In genomic region chr16:19067349-19068236, GRCh38 we compare ENCODE assay signal across 8 cellular contexts. TPM values are rescaled to one million over a fixed set of nuclear protein-coding genes. Genes with fewer than 3 reads are reported as not detected.
DNase-seq lines count a peak whose midpoint lies in the region; ATAC-seq and TF ChIP-seq lines count a peak whose summit lies in the region.

Gene COQ7 (plus strand): TSS chr16:19067614. CDS start chr16:19067665, 51 bp downstream.

- no peaks in the 10 kb centered on the region for H3K9me3 ChIP-seq in left lung

- H3K36me3 ChIP-seq in left lung, result peaks cover 0 to 6% of the 10 kb centered on the region in 2 donors

- TF ChIP-seq CTCF in C4-2B (conservative IDR thresholded peaks at IDR 0.05) (no peak), left lung (IDR thresholded peaks at IDR 0.05) (no peak)

- H3K27ac ChIP-seq in C4-2B, result peak within 1 kb of the TSS; percentile 98
- peak within 1 kb of the TSS; percentile 98 to 99 for H3K27ac ChIP-seq in left lung

- no peaks in the 10 kb centered on the region for H3K27me3 ChIP-seq in left lung

- peaks cover 0 to 19% of the 10 kb centered on the region in 2 donors for H3K4me1 ChIP-seq in left lung

- ATAC-seq in GM19397 (IDR thresholded peaks at IDR 0.05; ENCODE audit: unreplicated experiment) (peak; percentile 93), HG03571 (IDR thresholded peaks at IDR 0.05; ENCODE audit: unreplicated experiment) (peak; percentile 93), left lung (peak; percentile 97)

- peak; percentile 100 for DNase-seq in NCI-H82 (lab: John Stamatoyannopoulos, UW)
- DNase-seq in activated CD4-positive, alpha-beta T cell treated with anti-CD3 and anti-CD28 coated beads, Interleukin-2, amount 50 U/mL, for 48 hours, result peak; percentile 98 to 99
- DNase-seq in dermis blood vessel endothelial cell, result peak; percentile 100
- peak; percentile 99 for DNase-seq in left lung
- DNase-seq in stimulated activated CD4-positive, alpha-beta T cell treated with anti-CD3 and anti-CD28 coated beads, Interleukin-2, amount 100 ng/mL, for 48 hours, result peak; percentile 95

- peak within 1 kb of the TSS; percentile 68 to 69 for H3K4me3 ChIP-seq in left lung

- intact Hi-C loops in left lung (cut with DNase I), result no loop called here

RNA-seq across cellular contexts. Expression of gene COQ7, which starts in this region (rescaled TPM):
- 23.5 and 32.1 TPM in 2 replicates for total RNA-seq in dermis blood vessel endothelial cell
- 10 to 100 TPM; 15.1 to 16.4 TPM for total RNA-seq in left lung

Comparison
In these comparisons a context has a peak if more than half of its experiments do, and no peak if none do; other contexts are left out.
1. Peak in every context shown above with its lines: DNase-seq, ATAC-seq, H3K4me3 ChIP-seq and H3K27ac ChIP-seq.